ENCODE assay signal across 17 cellular contexts in genomic region chr2:74095629-74096028, GRCh38.
"Had no signal": no experiment of that assay in that cellular context is flagged by ENCODE, and none has a peak within 500 bp of the region (broad histone marks: within the 10 kb centered on the region; RNA-seq: fewer than 3 reads in every experiment).

No MANE protein-coding gene starts in this region.

- H3K27me3 ChIP-seq: ascending aorta, breast epithelium, heart left ventricle, sigmoid colon, spleen, tibial artery had no signal

- H3K4me3 ChIP-seq: ascending aorta, breast epithelium, heart left ventricle, psoas muscle, sigmoid colon, spleen, tibial artery had no signal

- H3K9me3 Mint-ChIP-seq: nephron progenitor cell had no signal

- ATAC-seq: heart left ventricle, psoas muscle had no signal

- DNase-seq: activated CD4-positive, alpha-beta T cell treated with anti-CD3 and anti-CD28 coated beads, Interleukin-2, amount 50 U/mL, for 48 hours; activated CD4-positive, CD25-positive, alpha-beta regulatory T cell treated with anti-CD3 and anti-CD28 coated beads, Interleukin-2, amount 50 U/mL, for 72 hours; activated CD8-positive, alpha-beta memory T cell treated with anti-CD3 and anti-CD28 coated beads, Interleukin-2, amount 50 U/mL, for 4 hours; activated naive CD4-positive, alpha-beta T cell treated with Interleukin-2 at 50 U/mL for 16 hours; dermis blood vessel endothelial cell; heart left ventricle; mesendoderm; nephron progenitor cell; occipital lobe; psoas muscle; SHP77; sigmoid colon; SK-N-SH; spleen; tibial artery had no signal

- H3K4me1 ChIP-seq: ascending aorta, breast epithelium, heart left ventricle, psoas muscle, sigmoid colon, spleen, tibial artery had no signal

- H3K27ac ChIP-seq: ascending aorta, breast epithelium, heart left ventricle, psoas muscle, sigmoid colon, spleen, tibial artery had no signal

- H3K4me1 Mint-ChIP-seq: nephron progenitor cell had no signal

- H3K27ac Mint-ChIP-seq: nephron progenitor cell had no signal

- H3K9me3 ChIP-seq: ascending aorta, breast epithelium, heart left ventricle, psoas muscle, sigmoid colon, SK-N-SH, spleen, tibial artery had no signal

- H3K4me3 Mint-ChIP-seq: nephron progenitor cell had no signal
